Comparison of ENCODE assay signal across 21 cellular contexts in the genomic region with DNA sequence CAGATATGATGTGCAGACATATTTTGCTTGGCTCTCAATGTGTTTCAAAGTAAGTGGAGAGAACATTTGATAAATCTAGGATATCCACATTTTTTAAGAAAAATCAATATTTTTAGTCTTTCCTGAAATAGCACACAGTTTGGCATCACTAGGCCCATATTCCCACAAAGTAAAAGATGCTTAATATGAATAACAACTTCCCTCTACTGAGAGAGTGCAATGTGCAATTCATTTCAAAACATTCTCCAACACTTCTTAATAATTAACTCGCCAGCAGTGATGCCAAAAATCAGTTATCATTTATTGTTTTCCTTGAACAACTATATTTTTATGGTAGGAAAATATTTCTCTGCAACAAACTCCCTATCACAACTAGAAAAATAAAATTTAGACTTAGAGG.
DNase-seq lines count a peak whose midpoint lies in the region; ATAC-seq, FAIRE-seq and TF ChIP-seq lines count a peak whose summit lies in the region.
"Had no signal": no experiment of that assay in that cellular context is flagged by ENCODE, and none has a peak within 500 bp of the region (broad histone marks: within the 10 kb centered on the region; RNA-seq: fewer than 3 reads in every experiment).

No MANE protein-coding gene starts in this region.

- 63% methylated on average over 1 of the region's 1 CpG for whole genome bisulfite sequencing in liver
- 8% methylated on average over 1 of the region's 1 CpG for WGBS in HepG2 (ENCODE audit: low lambda C conversion rate)
- 10 to 46% (median 25%) methylated on average over 1 of the region's 1 CpG for whole genome bisulfite sequencing in small intestine, 3 donors

- TF ChIP-seq EP300 in HepG2 (IDR thresholded peaks at IDR 0.05; ENCODE audit: low read depth in 2 of 2, low read length in 2 of 2) = no peak
- TF ChIP-seq EP300 in HepG2 (CRISPR knock-in tag; IDR thresholded peaks at IDR 0.05; ENCODE audit: borderline replicate concordance) = no peak

- POLR2A ChIA-PET in HepG2 (lab: Yijun Ruan, JAX) = no interaction called here

- H3K36me3 ChIP-seq in liver (ENCODE audit: control insufficient read depth in 4 of 4, insufficient read depth in 3 of 4, low read depth in 1 of 4, low read length in 3 of 4) (no peaks in the 10 kb centered on the region), HepG2 (replicated peaks in 1 of 2; ENCODE audit: control insufficient read depth in 1 of 2, insufficient read depth in 2 of 2, low read length in 2 of 2) (no peaks in the 10 kb centered on the region), small intestine (ENCODE audit: control insufficient read depth in 2 of 2, insufficient read depth in 2 of 2, low read length in 2 of 2) (no peaks in the 10 kb centered on the region)
- H3K36me3 ChIP-seq: BLaER1 treated with 17β-estradiol and CSF1 and Interleukin-3, amounts not matched to agents 10 nM and 100 nM had no signal

- H3K4me1 ChIP-seq in liver (ENCODE audit: control insufficient read depth in 4 of 4, insufficient read depth in 4 of 4, low read length in 3 of 4) = peaks cover 2 to 22% (median 8%) of the 10 kb centered on the region in 4 donors
- H3K4me1 ChIP-seq in HepG2 (ENCODE audit: insufficient read depth, low read length) = no peaks in the 10 kb centered on the region
- H3K4me1 ChIP-seq in small intestine (ENCODE audit: control insufficient read depth in 2 of 2, insufficient read depth in 1 of 2, low read depth in 1 of 2, low read length in 1 of 2) = no peaks in the 10 kb centered on the region
- H3K4me1 ChIP-seq: A549; BLaER1 treated with 17β-estradiol and CSF1 and Interleukin-3, amounts not matched to agents 10 nM and 100 nM; Caco-2 had no signal

- H3K9me3 ChIP-seq in liver (ENCODE audit: control insufficient read depth in 4 of 4, low read length in 3 of 4) (no peaks in the 10 kb centered on the region), HepG2 (ENCODE audit: low read length) (no peaks in the 10 kb centered on the region), small intestine (ENCODE audit: control insufficient read depth, low read depth) (no peaks in the 10 kb centered on the region)
- H3K9me3 ChIP-seq: A549; BLaER1 treated with 17β-estradiol and CSF1 and Interleukin-3, amounts not matched to agents 10 nM and 100 nM; Caco-2 had no signal

- no peaks in the 10 kb centered on the region for H3K27me3 ChIP-seq in liver (ENCODE audit: control insufficient read depth in 4 of 4, insufficient read depth in 4 of 4, low read length in 3 of 4)
- no peaks in the 10 kb centered on the region for H3K27me3 ChIP-seq in HepG2 (ENCODE audit: control insufficient read depth in 1 of 2, insufficient read depth in 2 of 2, low read length in 2 of 2)
- peaks cover 0 to 2% of the 10 kb centered on the region in 2 donors for H3K27me3 ChIP-seq in small intestine (ENCODE audit: control insufficient read depth in 2 of 2, insufficient read depth in 2 of 2, low read length in 2 of 2)
- H3K27me3 ChIP-seq: BLaER1 treated with 17β-estradiol and CSF1 and Interleukin-3, amounts not matched to agents 10 nM and 100 nM had no signal

- ATAC-seq in HepG2 (no peak), left lobe of liver (peak; percentile 74)
- ATAC-seq: A549; CD8-positive, alpha-beta T cell had no signal

- in situ Hi-C loops in HepG2 (cut with HindIII; ENCODE audit: extremely low pct_ligation_motif_present, low pct_unique_long_range_greater_than_20kb) = no loop called here

- H3K9ac ChIP-seq in liver (ENCODE audit: low read depth in 1 of 2, low read length in 2 of 2) = no peak overlapping the region
- H3K9ac ChIP-seq in HepG2 (ENCODE audit: insufficient read depth, low read depth, low read length) = no peak overlapping the region
- H3K9ac ChIP-seq: BLaER1 treated with 17β-estradiol and CSF1 and Interleukin-3, amounts not matched to agents 10 nM and 100 nM had no signal

- no peaks in the 10 kb centered on the region for H3K4me1 Mint-ChIP-seq in activated naive CD8-positive, alpha-beta T cell treated with anti-CD3 and anti-CD28 coated beads for 36 hours
- H3K4me1 Mint-ChIP-seq: B cell had no signal

- no peaks in the 10 kb centered on the region for H3K27me3 Mint-ChIP-seq in activated naive CD8-positive, alpha-beta T cell treated with anti-CD3 and anti-CD28 coated beads for 36 hours
- H3K27me3 Mint-ChIP-seq: B cell; CD4-positive, alpha-beta T cell had no signal

- peak overlapping the region; percentile 38 to 60 for H3K27ac ChIP-seq in liver (ENCODE audit: low read depth in 1 of 2, low read length in 2 of 2)
- no peak overlapping the region for H3K27ac ChIP-seq in HepG2 (ENCODE audit: extremely low read length, insufficient read depth, low read length)
- no peak overlapping the region for H3K27ac ChIP-seq in small intestine (ENCODE audit: low read depth in 1 of 2, low read length in 1 of 2)
- H3K27ac ChIP-seq: 22Rv1; A549; BLaER1 treated with 17β-estradiol and CSF1 and Interleukin-3, amounts not matched to agents 10 nM and 100 nM; C4-2B had no signal

- H2AFZ ChIP-seq in HepG2 (ENCODE audit: low read length) = no peak overlapping the region

- intact Hi-C loops in HepG2 (cut with micrococcal nuclease; ENCODE audit: unreplicated experiment) = no loop called here

- DNase-seq in HepG2 (ENCODE audit: low spot score) (no peak), left lobe of liver (ENCODE audit: low spot score) (no peak), small intestine (peak; percentile 49), NCI-H2227 (lab: John Stamatoyannopoulos, UW; ENCODE audit: unreplicated experiment) (no peak)
- no peak for DNase-seq in activated naive CD8-positive, alpha-beta T cell treated with anti-CD3 and anti-CD28 coated beads for 36 hours
- DNase-seq: AML-193; Caco-2; Calu3; CD4-positive, alpha-beta T cell; CD8-positive, alpha-beta T cell; DMS79 treated with DMSO at 0.1 percent for 48 hours; GF-D8 had no signal

- no peaks in the 10 kb centered on the region for H3K36me3 Mint-ChIP-seq in activated naive CD8-positive, alpha-beta T cell treated with anti-CD3 and anti-CD28 coated beads for 36 hours
- H3K36me3 Mint-ChIP-seq: CD8-positive, alpha-beta T cell had no signal

- no peak overlapping the region for H3K4me2 ChIP-seq in HepG2 (ENCODE audit: low read depth, low read length)
- H3K4me2 ChIP-seq: A549; BLaER1 treated with 17β-estradiol and CSF1 and Interleukin-3, amounts not matched to agents 10 nM and 100 nM had no signal

- no TSS peak for BruUV-seq in HepG2 (replicated peaks; lab: Mats Ljungman, UMichigan)

- FAIRE-seq in HepG2 (lab: Jason Lieb, UNC) = no peak
- no peak for FAIRE-seq in small intestine (lab: Jason Lieb, UNC)
- FAIRE-seq: A549, G401.6, GM12891, GM19239 had no signal

- no peak overlapping the region for H3K4me3 Mint-ChIP-seq in activated naive CD8-positive, alpha-beta T cell treated with anti-CD3 and anti-CD28 coated beads for 36 hours
- H3K4me3 Mint-ChIP-seq: B cell; CD4-positive, alpha-beta T cell; CD8-positive, alpha-beta T cell had no signal

- TF ChIP-seq RAD21 in liver (IDR thresholded peaks at IDR 0.05) (no peak), HepG2 (CRISPR knock-in tag; IDR thresholded peaks at IDR 0.05) (no peak)

- TF ChIP-seq CTCF in liver (IDR thresholded peaks at IDR 0.05; ENCODE audit: low read depth, low read length, missing input control) = no peak
- TF ChIP-seq CTCF in HepG2 (CRISPR knock-in tag; IDR thresholded peaks at IDR 0.05) = no peak

- no peaks in the 10 kb centered on the region for H3K79me2 ChIP-seq in HepG2 (ENCODE audit: insufficient read depth, low read length)

- no peaks in the 10 kb centered on the region for H4K20me1 ChIP-seq in HepG2 (ENCODE audit: insufficient read depth, low read length)
- H4K20me1 ChIP-seq: BLaER1 treated with 17β-estradiol and CSF1 and Interleukin-3, amounts not matched to agents 10 nM and 100 nM had no signal

- H3K9me3 Mint-ChIP-seq in activated naive CD8-positive, alpha-beta T cell treated with anti-CD3 and anti-CD28 coated beads for 36 hours = peaks cover 6% of the 10 kb centered on the region

- CTCF ChIA-PET in HepG2 (lab: Yijun Ruan, JAX; ENCODE audit: low intra/inter-chr PET ratio, low total read pairs) = no interaction called here

- H3K4me3 ChIP-seq in liver (ENCODE audit: low read depth in 1 of 3, low read length in 3 of 3) (no peak overlapping the region), HepG2 (replicated peaks in 1 of 3; ENCODE audit: insufficient read depth in 1 of 3, low read depth in 2 of 3, low read length in 3 of 3) (no peak overlapping the region), small intestine (ENCODE audit: low read depth in 1 of 2, low read length in 2 of 2) (no peak overlapping the region)
- H3K4me3 ChIP-seq: A549; BLaER1 treated with 17β-estradiol and CSF1 and Interleukin-3, amounts not matched to agents 10 nM and 100 nM had no signal

- H3K27ac Mint-ChIP-seq in activated naive CD8-positive, alpha-beta T cell treated with anti-CD3 and anti-CD28 coated beads for 36 hours = no peak overlapping the region
- H3K27ac Mint-ChIP-seq: B cell; CD4-positive, alpha-beta T cell; CD8-positive, alpha-beta T cell had no signal

- no peak for TF ChIP-seq POLR2A in HepG2 (IDR thresholded peaks at IDR 0.05; ENCODE audit: insufficient read depth in 1 of 2, low read depth in 2 of 2, low read length in 2 of 2)

TF ChIP-seq in liver, 16 proteins besides CTCF, POLR2A, EP300 and RAD21 (continues in another document):
- no peak for TF ChIP-seq TAF1 (conservative IDR thresholded peaks at IDR 0.05)

TF ChIP-seq in HepG2, 621 proteins besides CTCF, POLR2A, EP300 and RAD21:
- TF ChIP-seq SOX6 (IDR thresholded peaks at IDR 0.05) = no peak
- TF ChIP-seq SOX6 (CRISPR knock-in tag; IDR thresholded peaks at IDR 0.05) = no peak
- TF ChIP-seq KLF9 (CRISPR knock-in tag; IDR thresholded peaks at IDR 0.05; ENCODE audit: low read depth) = no peak
- TF ChIP-seq ZNF557 (CRISPR knock-in tag; IDR thresholded peaks at IDR 0.05) = no peak
- TF ChIP-seq, protein P1, sequence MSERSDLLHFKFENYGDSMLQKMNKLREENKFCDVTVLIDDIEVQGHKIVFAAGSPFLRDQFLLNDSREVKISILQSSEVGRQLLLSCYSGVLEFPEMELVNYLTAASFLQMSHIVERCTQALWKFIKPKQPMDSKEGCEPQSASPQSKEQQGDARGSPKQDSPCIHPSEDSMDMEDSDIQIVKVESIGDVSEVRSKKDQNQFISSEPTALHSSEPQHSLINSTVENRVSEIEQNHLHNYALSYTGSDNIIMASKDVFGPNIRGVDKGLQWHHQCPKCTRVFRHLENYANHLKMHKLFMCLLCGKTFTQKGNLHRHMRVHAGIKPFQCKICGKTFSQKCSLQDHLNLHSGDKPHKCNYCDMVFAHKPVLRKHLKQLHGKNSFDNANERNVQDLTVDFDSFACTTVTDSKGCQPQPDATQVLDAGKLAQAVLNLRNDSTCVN (CRISPR knock-in tag; IDR thresholded peaks at IDR 0.05; ENCODE audit: borderline replicate concordance) = no peak

Comparison
In these comparisons a context has a peak if more than half of its experiments do, and no peak if none do; other contexts are left out.
1. H3K27ac ChIP-seq: peak in liver (2 of 2); none in HepG2 (single experiment) and small intestine (0 of 2).